Comparison of ENCODE assay signal across 24 cellular contexts in genomic region chr15:95296626-95297025, GRCh38.
A peak's percentile ranks its signal among the peaks of the same experiment; 100 is the strongest.
DNase-seq lines count a peak whose midpoint lies in the region; ATAC-seq lines count a peak whose summit lies in the region.
"Had no signal": no experiment of that assay in that cellular context is flagged by ENCODE, and none has a peak within 500 bp of the region (broad histone marks: within the 10 kb centered on the region; RNA-seq: fewer than 3 reads in every experiment).

No MANE protein-coding gene starts in this region.

- no peak overlapping the region for H3K9ac ChIP-seq in SK-N-MC (ENCODE audit: insufficient read length)
- no peak overlapping the region for H3K9ac ChIP-seq in mesenchymal stem cell (ENCODE audit: low read length)

- H3K4me3 ChIP-seq in SK-N-MC = peak overlapping the region; percentile 63; the same call in 1 of the 2 replicates
- H3K4me3 ChIP-seq in mesenchymal stem cell (ENCODE audit: insufficient read depth in 1 of 2, low read depth in 1 of 2, low read length in 2 of 2) = no peak overlapping the region
- H3K4me3 ChIP-seq: psoas muscle had no signal

- H2BK15ac ChIP-seq in mesenchymal stem cell (ENCODE audit: low read depth, poor library complexity, severe bottlenecking) = peak overlapping the region; percentile 96

- peak overlapping the region; percentile 47 for H4K8ac ChIP-seq in mesenchymal stem cell (ENCODE audit: low read length)

- peaks cover 4% of the 10 kb centered on the region; the same call in 1 of the 2 replicates for H3K9me3 ChIP-seq in SK-N-MC (ENCODE audit: low read depth, low read length)
- H3K9me3 ChIP-seq in mesenchymal stem cell (ENCODE audit: control insufficient read depth, low read length) = peaks cover 4% of the 10 kb centered on the region
- H3K9me3 ChIP-seq: neutrophil, psoas muscle had no signal

- H3K79me1 ChIP-seq in mesenchymal stem cell (replicated peaks; ENCODE audit: low read length, poor library complexity, severe bottlenecking) = no peaks in the 10 kb centered on the region

- H3K27ac ChIP-seq in SK-N-MC = no peak overlapping the region
- H3K27ac ChIP-seq in mesenchymal stem cell (ENCODE audit: low read length, poor library complexity, severe bottlenecking) = no peak overlapping the region
- H3K27ac ChIP-seq: neutrophil, psoas muscle had no signal

- no peak overlapping the region for H2BK5ac ChIP-seq in mesenchymal stem cell (ENCODE audit: low read depth, low read length, poor library complexity, severe bottlenecking)

- no peak overlapping the region for H3K4me2 ChIP-seq in mesenchymal stem cell (ENCODE audit: low read length, poor library complexity, severe bottlenecking)

- no peaks in the 10 kb centered on the region for H3K36me3 ChIP-seq in SK-N-MC (ENCODE audit: insufficient read depth, low read length)
- no peaks in the 10 kb centered on the region for H3K36me3 ChIP-seq in mesenchymal stem cell (ENCODE audit: control insufficient read depth in 1 of 2, insufficient read depth in 2 of 2, low read depth in 1 of 2, low read length in 2 of 2)
- H3K36me3 ChIP-seq: neutrophil had no signal

- ATAC-seq in GM18511 (IDR thresholded peaks at IDR 0.05; ENCODE audit: unreplicated experiment) = no peak
- ATAC-seq in GM18498 (IDR thresholded peaks at IDR 0.05; ENCODE audit: unreplicated experiment) = no peak
- ATAC-seq in stimulated activated naive CD8-positive, alpha-beta T cell treated with anti-CD3 and anti-CD28 coated beads, Interleukin-15, Interleukin-2, amounts not matched to agents 100 U/mL and 50 U/mL, for 24 hours = no peak
- ATAC-seq: psoas muscle; stimulated activated naive B cell treated with anti-CD40 and anti-IgM and Interleukin-4, amounts not matched to agents 10 μg/mL and 1 μg/mL and 100 μg/mL, for 72 hours had no signal

- H4K91ac ChIP-seq in mesenchymal stem cell (ENCODE audit: low read length) = no peak overlapping the region

- H3K4ac ChIP-seq in mesenchymal stem cell (ENCODE audit: low read depth in 1 of 2, low read length in 2 of 2) = no peak overlapping the region

- no peak overlapping the region for H3K23ac ChIP-seq in mesenchymal stem cell (ENCODE audit: low read length in 2 of 2)

- H3K18ac ChIP-seq in mesenchymal stem cell (ENCODE audit: low read depth in 1 of 2, low read length in 2 of 2) = peak overlapping the region in 1 of 2 experiments; percentile 41

- no peak overlapping the region for H2AFZ ChIP-seq in mesenchymal stem cell (ENCODE audit: low read depth, low read length)

- no peak overlapping the region for H3K14ac ChIP-seq in mesenchymal stem cell (ENCODE audit: low read length in 2 of 2)

- DNase-seq in COLO829 (ENCODE audit: low spot score) = peak; percentile 77
- peak; percentile 60 for DNase-seq in NCI-H1105 (lab: John Stamatoyannopoulos, UW)
- DNase-seq in SK-N-MC (ENCODE audit: low read depth, low spot score) = no peak
- no peak for DNase-seq in mesenchymal stem cell
- no peak for DNase-seq in stimulated activated CD4-positive, alpha-beta T cell treated with anti-CD3 and anti-CD28 coated beads, Interleukin-1b, Interleukin-23, amount 100 ng/mL, for 48 hours
- DNase-seq in stimulated activated naive CD8-positive, alpha-beta T cell treated with anti-CD3 and anti-CD28 coated beads, Interleukin-15, Interleukin-2, amounts not matched to agents 100 U/mL and 50 U/mL, for 24 hours = no peak
- DNase-seq: activated CD4-positive, alpha-beta T cell treated with anti-CD3 and anti-CD28 coated beads for 4 hours; activated naive CD4-positive, alpha-beta T cell treated with Interleukin-2 at 50 U/mL for 16 hours; activated T-cell treated with anti-CD3 and anti-CD28 coated beads, Interleukin-2, amount 50 U/mL, for 48 hours; CD4-positive, alpha-beta T cell; cortex of kidney; GDM1; H9; head of caudate nucleus; MM.1S; NCI-H1694 treated with DMSO at 0.1 percent for 48 hours; NCI-H524; psoas muscle; small intestine; stimulated activated CD4-positive, alpha-beta T cell treated with anti-CD3 and anti-CD28 coated beads, Interleukin-2, amount 100 ng/mL, for 48 hours; stimulated activated naive B cell treated with anti-CD40 and anti-IgM and Interleukin-4, amounts not matched to agents 10 μg/mL and 1 μg/mL and 100 μg/mL, for 72 hours had no signal

- peak overlapping the region; percentile 37 to 42 for H2BK12ac ChIP-seq in mesenchymal stem cell (ENCODE audit: low read length in 2 of 2)

- no peaks in the 10 kb centered on the region for H3K4me1 ChIP-seq in mesenchymal stem cell (ENCODE audit: control insufficient read depth, insufficient read depth, low read depth, low read length)
- H3K4me1 ChIP-seq: psoas muscle had no signal

- 90% methylated on average over 4 of the region's 5 CpGs for WGBS in mesenchymal stem cell

- H2BK120ac ChIP-seq in mesenchymal stem cell (ENCODE audit: low read depth, low read length) = no peak overlapping the region

- no peaks in the 10 kb centered on the region for H3K27me3 ChIP-seq in mesenchymal stem cell (ENCODE audit: control insufficient read depth in 1 of 2, insufficient read depth in 1 of 2, low read length in 2 of 2)
- H3K27me3 ChIP-seq: neutrophil had no signal

- H2AK5ac ChIP-seq in mesenchymal stem cell (ENCODE audit: low read length, severe bottlenecking) = no peak overlapping the region

Comparison
In these comparisons a context has a peak if more than half of its experiments do, and no peak if none do; other contexts are left out.
1. DNase-seq: peak in COLO829 (single experiment) and NCI-H1105 (single experiment); none in SK-N-MC (single experiment), mesenchymal stem cell (single experiment), stimulated activated CD4-positive, alpha-beta T cell treated with anti-CD3 and anti-CD28 coated beads, Interleukin-1b, Interleukin-23, amount 100 ng/mL, for 48 hours (single experiment) and stimulated activated naive CD8-positive, alpha-beta T cell treated with anti-CD3 and anti-CD28 coated beads, Interleukin-15, Interleukin-2, amounts not matched to agents 100 U/mL and 50 U/mL, for 24 hours (single experiment).